ENCODE assay signal across 25 cellular contexts in genomic region chr4:40531636-40532023, GRCh38.
"Had no signal": no experiment of that assay in that cellular context is flagged by ENCODE, and none has a peak within 500 bp of the region (broad histone marks: within the 10 kb centered on the region; RNA-seq: fewer than 3 reads in every experiment).

No MANE protein-coding gene starts in this region.

- H3K27ac ChIP-seq: SJSA1 had no signal

- H3K4me1 ChIP-seq: breast epithelium, SJSA1 had no signal

- ATAC-seq: activated T-cell treated with anti-CD3 and anti-CD28 coated beads, Interleukin-2, amount 50 U/mL, for 4 hours; PC-3; WTC11 had no signal

- H3K27ac Mint-ChIP-seq: activated CD4-positive, alpha-beta memory T cell treated with anti-CD3 and anti-CD28 coated beads for 36 hours; activated CD4-positive, alpha-beta T cell treated with anti-CD3 and anti-CD28 coated beads, Interleukin-2, amount 10 ng/mL, durations not matched to agents 7 days and 5 days; activated naive CD4-positive, alpha-beta T cell treated with anti-CD3 and anti-CD28 coated beads, Interleukin-2, amount 10 ng/mL, durations not matched to agents 7 days and 5 days; activated naive CD8-positive, alpha-beta T cell treated with anti-CD3 and anti-CD28 coated beads, Interleukin-2, amount 10 ng/mL, durations not matched to agents 7 days and 5 days; T-helper 1 cell treated with Interleukin-12 subunit alpha and Interleukin-12 subunit beta and Interleukin-4 antibody, amounts not matched to agents 30 μg/mL and 1 μg/mL, for 36 hours; WTC11 had no signal

- H3K9me3 Mint-ChIP-seq: activated CD4-positive, alpha-beta memory T cell treated with anti-CD3 and anti-CD28 coated beads for 36 hours; activated CD4-positive, alpha-beta T cell treated with anti-CD3 and anti-CD28 coated beads, Interleukin-2, amount 10 ng/mL, durations not matched to agents 7 days and 5 days; activated naive CD4-positive, alpha-beta T cell treated with anti-CD3 and anti-CD28 coated beads, Interleukin-2, amount 10 ng/mL, durations not matched to agents 7 days and 5 days; activated naive CD8-positive, alpha-beta T cell treated with anti-CD3 and anti-CD28 coated beads, Interleukin-2, amount 10 ng/mL, durations not matched to agents 7 days and 5 days; activated T-cell treated with anti-CD3 and anti-CD28 coated beads, Interleukin-2, amount 50 U/mL, for 4 hours; T-helper 1 cell treated with Interleukin-12 subunit alpha and Interleukin-12 subunit beta and Interleukin-4 antibody, amounts not matched to agents 30 μg/mL and 1 μg/mL, for 36 hours; WTC11 had no signal

- H3K9me3 ChIP-seq: breast epithelium, SJSA1 had no signal

- H3K27me3 ChIP-seq: breast epithelium, SJSA1 had no signal

- DNase-seq: activated CD4-positive, alpha-beta memory T cell treated with anti-CD3 and anti-CD28 coated beads for 36 hours; activated CD4-positive, alpha-beta T cell treated with anti-CD3 and anti-CD28 coated beads, Interleukin-2, amount 10 ng/mL, durations not matched to agents 7 days and 5 days; activated CD4-positive, CD25-positive, alpha-beta regulatory T cell treated with anti-CD3 and anti-CD28 coated beads, Interleukin-2, amount 50 U/mL, for 72 hours; activated CD8-positive, alpha-beta memory T cell treated with anti-CD3 and anti-CD28 coated beads for 24 hours; activated effector memory CD4-positive, alpha-beta T cell treated with anti-CD3 and anti-CD28 coated beads, Interleukin-2, amount 50 U/mL, for 16 hours; activated naive CD4-positive, alpha-beta T cell treated with anti-CD3 and anti-CD28 coated beads, Interleukin-2, amount 10 ng/mL, durations not matched to agents 7 days and 5 days; activated naive CD8-positive, alpha-beta T cell treated with anti-CD3 and anti-CD28 coated beads, Interleukin-2, amount 10 ng/mL, durations not matched to agents 7 days and 5 days; activated T-cell treated with anti-CD3 and anti-CD28 coated beads, Interleukin-2, amount 50 U/mL, for 4 hours; aorta; caudate nucleus; Kasumi-1; KBM-7; NCI-H1105 treated with DMSO at 0.1 percent for 48 hours; NCI-H1436 treated with DMSO at 0.1 percent for 48 hours; NCI-H187; NCI-H2081; NCI-H446; NCI-H524; PC-3; SHP77 had no signal

- H3K27me3 Mint-ChIP-seq: activated CD4-positive, alpha-beta T cell treated with anti-CD3 and anti-CD28 coated beads, Interleukin-2, amount 10 ng/mL, durations not matched to agents 7 days and 5 days; activated naive CD8-positive, alpha-beta T cell treated with anti-CD3 and anti-CD28 coated beads, Interleukin-2, amount 10 ng/mL, durations not matched to agents 7 days and 5 days had no signal

- H3K36me3 ChIP-seq: breast epithelium, SJSA1 had no signal

- H3K4me3 ChIP-seq: breast epithelium, SJSA1 had no signal

- FAIRE-seq: RCC 7860 had no signal

- H3K4me3 Mint-ChIP-seq: activated CD4-positive, alpha-beta memory T cell treated with anti-CD3 and anti-CD28 coated beads for 36 hours; activated CD4-positive, alpha-beta T cell treated with anti-CD3 and anti-CD28 coated beads, Interleukin-2, amount 10 ng/mL, durations not matched to agents 7 days and 5 days; activated naive CD4-positive, alpha-beta T cell treated with anti-CD3 and anti-CD28 coated beads, Interleukin-2, amount 10 ng/mL, durations not matched to agents 7 days and 5 days; activated naive CD8-positive, alpha-beta T cell treated with anti-CD3 and anti-CD28 coated beads, Interleukin-2, amount 10 ng/mL, durations not matched to agents 7 days and 5 days; activated T-cell treated with anti-CD3 and anti-CD28 coated beads, Interleukin-2, amount 50 U/mL, for 4 hours; T-helper 1 cell treated with Interleukin-12 subunit alpha and Interleukin-12 subunit beta and Interleukin-4 antibody, amounts not matched to agents 30 μg/mL and 1 μg/mL, for 36 hours; WTC11 had no signal
